ENCODE assay signal across 23 cellular contexts in the genomic region with DNA sequence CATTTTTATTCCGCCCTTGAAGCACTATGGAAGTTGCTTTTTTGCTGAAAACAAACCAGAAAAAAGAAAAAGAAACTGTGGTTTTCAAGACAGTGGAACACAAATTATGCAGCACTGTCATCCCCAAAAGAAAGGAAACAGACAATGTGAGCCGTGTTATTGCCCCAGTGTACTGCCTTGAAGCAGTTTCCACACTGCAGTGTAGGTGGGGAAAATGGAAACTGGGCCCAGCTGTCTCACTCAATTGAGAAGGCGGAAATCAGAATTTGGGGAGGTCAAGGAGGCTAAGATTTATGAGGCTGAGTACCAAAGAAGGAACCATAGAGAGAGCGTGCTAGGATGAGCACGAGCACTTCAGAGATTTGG.
"Had no signal": no experiment of that assay in that cellular context is flagged by ENCODE, and none has a peak within 500 bp of the region (broad histone marks: within the 10 kb centered on the region; RNA-seq: fewer than 3 reads in every experiment).

No MANE protein-coding gene starts in this region.

- H3K27ac Mint-ChIP-seq: memory B cell; stimulated activated effector memory CD8-positive, alpha-beta T cell treated with anti-CD3 and anti-CD28 coated beads, Interleukin-12 subunit alpha, Interleukin-12 subunit beta, amount 100 ng/mL, for 72 hours; T-helper 17 cell; WTC11 had no signal

- ATAC-seq: left lung; mucosa of descending colon; naive thymus-derived CD8-positive, alpha-beta T cell; pancreas; sciatic nerve; SK-N-SH treated with all-trans-retinoic acid at 6 μM for 48 hours; stimulated activated effector memory CD8-positive, alpha-beta T cell treated with anti-CD3 and anti-CD28 coated beads, Interleukin-12 subunit alpha, Interleukin-12 subunit beta, amount 100 ng/mL, for 72 hours; T-helper 17 cell; WTC11 had no signal

- H3K4me1 Mint-ChIP-seq: stimulated activated effector memory CD8-positive, alpha-beta T cell treated with anti-CD3 and anti-CD28 coated beads, Interleukin-12 subunit alpha, Interleukin-12 subunit beta, amount 100 ng/mL, for 72 hours; T-helper 17 cell; WTC11 had no signal

- DNase-seq: activated CD8-positive, alpha-beta memory T cell treated with anti-CD3 and anti-CD28 coated beads for 24 hours; activated gamma-delta T cell treated with Interleukin-2 at 50 U/mL for 16 hours; anterior cingulate cortex; brain microvascular endothelial cell; cortex of kidney; effector CD4-positive, alpha-beta T cell; foreskin fibroblast; hippocampal formation; left lung; mucosa of descending colon; naive thymus-derived CD8-positive, alpha-beta T cell; pancreas; SHP77 treated with DMSO at 0.1 percent for 48 hours; spleen; stimulated activated CD4-positive, alpha-beta T cell treated with anti-CD3 and anti-CD28 coated beads, Interleukin-1b, Interleukin-23, amount 100 ng/mL, for 48 hours; T-helper 17 cell; transverse colon had no signal

- H3K9me3 ChIP-seq: left lung, mucosa of descending colon, pancreas, transverse colon, vagina had no signal

- H3K27ac ChIP-seq: brain microvascular endothelial cell, left lung, pancreas, spleen, vagina had no signal

- H3K4me1 ChIP-seq: pancreas had no signal

- H3K27me3 ChIP-seq: brain microvascular endothelial cell, left lung, pancreas, spleen, transverse colon, vagina had no signal

- H3K27me3 Mint-ChIP-seq: memory B cell; naive thymus-derived CD8-positive, alpha-beta T cell; T-helper 17 cell had no signal

- H3K4me3 Mint-ChIP-seq: memory B cell; stimulated activated effector memory CD8-positive, alpha-beta T cell treated with anti-CD3 and anti-CD28 coated beads, Interleukin-12 subunit alpha, Interleukin-12 subunit beta, amount 100 ng/mL, for 72 hours; T-helper 17 cell; WTC11 had no signal

- H3K4me3 ChIP-seq: left lung, mucosa of descending colon, pancreas, spleen, transverse colon, vagina had no signal
